ENCODE assay signal across 8 cellular contexts in genomic region chr6:4281341-4282293, GRCh38.
DNase-seq lines count a peak whose midpoint lies in the region; ATAC-seq, FAIRE-seq and TF ChIP-seq lines count a peak whose summit lies in the region.

No MANE protein-coding gene starts in this region.

- peak overlapping the region; percentile 44; the same call in 1 of the 2 replicates for H3K4me3 ChIP-seq in GM12878
- H3K4me3 ChIP-seq in iPS-20b (ENCODE audit: low read length), result peak overlapping the region; percentile 68
- no peak overlapping the region for H3K4me3 ChIP-seq in skeletal muscle satellite cell (ENCODE audit: low read length)

- H3K4me2 ChIP-seq in GM12878 (ENCODE audit: control insufficient read depth, insufficient read depth) (peak overlapping the region; percentile 69), skeletal muscle satellite cell (ENCODE audit: low read length) (peak overlapping the region; percentile 17)

- no peak overlapping the region for H3K27ac ChIP-seq in GM12878 (ENCODE audit: control insufficient read depth, insufficient read depth)
- H3K27ac ChIP-seq in iPS-20b (ENCODE audit: low read length), result no peak overlapping the region

- H2AFZ ChIP-seq in GM12878 (ENCODE audit: control insufficient read depth, low read depth, low read length), result no peak overlapping the region

- TF ChIP-seq CTCF in GM12878 (IDR thresholded peaks at IDR 0.05 in 2 of 3, conservative IDR thresholded peaks at IDR 0.05 in 1 of 3; ENCODE audit: control insufficient read depth in 2 of 3, extremely low read depth in 1 of 3, insufficient read depth in 1 of 3, low read depth in 3 of 3, low read length in 3 of 3), result peak; percentile 34 to 51 (median 40); a peak in 5 of 6 replicates

- DNase-seq in activated T-cell treated with anti-CD3 and anti-CD28 coated beads for 48 hours (ENCODE audit: low read depth) (peak; percentile 23), activated T-cell treated with anti-CD3 and anti-CD28 coated beads for 4 hours (no peak), NCI-H2196 treated with DMSO at 0.1 percent for 48 hours (lab: John Stamatoyannopoulos, UW; ENCODE audit: unreplicated experiment) (peak; percentile 43), GM12878 (ENCODE audit: low read depth, low spot score) (peak; percentile 53), HCEC 1CT (no peak)

- peak; percentile 72 for TF ChIP-seq RAD21 in GM12878 (IDR thresholded peaks at IDR 0.05; ENCODE audit: insufficient read depth, low read depth, low read length)

- ATAC-seq in HG03025 (IDR thresholded peaks at IDR 0.05; ENCODE audit: low FRiP score, unreplicated experiment) (peak; percentile 93), GM12878 (peak; percentile 90)

- H3K9ac ChIP-seq in GM12878 (ENCODE audit: control insufficient read depth, insufficient read depth, low read length) (no peak overlapping the region), iPS-20b (ENCODE audit: low read depth, low read length) (no peak overlapping the region), skeletal muscle satellite cell (ENCODE audit: low read depth, low read length) (no peak overlapping the region)

- intact Hi-C loops in GM12878 (cut with micrococcal nuclease; ENCODE audit: unreplicated experiment), result no loop called here

- RAD21 ChIA-PET in GM12878 (lab: Charles Lee; ENCODE audit: unreplicated experiment), result no interaction called here

- TF ChIP-seq POLR2A in GM12878 (IDR thresholded peaks at IDR 0.05; ENCODE audit: low read depth, low read length), result no peak

- H3K36me3 ChIP-seq in GM12878 (ENCODE audit: control insufficient read depth in 2 of 2, insufficient read depth in 2 of 2, low read length in 1 of 2), result no peaks in the 10 kb centered on the region
- H3K36me3 ChIP-seq in iPS-20b (ENCODE audit: insufficient read depth, low read depth, low read length), result no peaks in the 10 kb centered on the region
- no peaks in the 10 kb centered on the region for H3K36me3 ChIP-seq in skeletal muscle satellite cell (ENCODE audit: insufficient read depth, low read length)

- SMC1A ChIA-PET in GM12878 (lab: Charles Lee; ENCODE audit: uncharacterized antibody, unreplicated experiment), result interaction anchor here (1.3 kb wide), 2 partner anchors 14 to 238 kb away, joined by 3 read pairs; no protein-coding TSS in a partner anchor

- no peaks in the 10 kb centered on the region for H3K79me2 ChIP-seq in GM12878 (ENCODE audit: control insufficient read depth, insufficient read depth, low read length)

- WGBS in GM12878 (ENCODE audit: insufficient coverage, insufficient replicate concordance, low lambda C conversion rate, missing lambda C conversion rate), result 32% methylated on average over 46 of the region's 46 CpGs

- no peaks in the 10 kb centered on the region for H4K20me1 ChIP-seq in GM12878 (ENCODE audit: control insufficient read depth, insufficient read depth)

- no peaks in the 10 kb centered on the region for H3K9me3 ChIP-seq in GM12878 (replicated peaks; ENCODE audit: control insufficient read depth, insufficient read depth, low read length)
- no peaks in the 10 kb centered on the region for H3K9me3 ChIP-seq in iPS-20b (ENCODE audit: insufficient read depth, low read depth, low read length)
- H3K9me3 ChIP-seq in skeletal muscle satellite cell (replicated peaks; ENCODE audit: low read length), result no peaks in the 10 kb centered on the region

- H3K27me3 ChIP-seq in GM12878 (replicated peaks in 1 of 2; ENCODE audit: control insufficient read depth in 2 of 2, insufficient read depth in 2 of 2, low read length in 1 of 2), result peaks cover 0 to 5% of the 10 kb centered on the region in 2 experiments; a peak in 2 of 4 replicates
- H3K27me3 ChIP-seq in iPS-20b (ENCODE audit: insufficient read depth, low read length), result peaks cover 49% of the 10 kb centered on the region
- H3K27me3 ChIP-seq in skeletal muscle satellite cell (ENCODE audit: control insufficient read depth, insufficient read depth, low read length), result peaks cover 38% of the 10 kb centered on the region

- FAIRE-seq in GM12878 (lab: Jason Lieb, UNC), result peak; percentile 66

- 0 out of 4 replicates have a peak, but pooled peaks of 1 of the 2 experiments have one; percentile 14 for TF ChIP-seq EP300 in GM12878 (IDR thresholded peaks at IDR 0.05; ENCODE audit: borderline replicate concordance in 1 of 2, control insufficient read depth in 1 of 2, low read depth in 2 of 2, low read length in 2 of 2)

- no TSS peak for BruUV-seq in GM12878 (replicated peaks; lab: Mats Ljungman, UMichigan)

- in situ Hi-C loops in GM12878 (cut with MboI), result no loop called here

- POLR2A ChIA-PET in GM12878 (lab: Charles Lee), result no interaction called here

- CTCF ChIA-PET in GM12878 (lab: Yijun Ruan, JAX), result no interaction called here

- H3K4me1 ChIP-seq in GM12878 (ENCODE audit: control insufficient read depth, insufficient read depth, low read length) (0 out of 2 replicates have a peak, but pooled peaks cover 3% of the 10 kb centered on the region), iPS-20b (ENCODE audit: insufficient read depth, low read length) (peaks cover 3% of the 10 kb centered on the region; the same call in 1 of the 2 replicates), skeletal muscle satellite cell (ENCODE audit: control insufficient read depth, insufficient read depth, low read length) (peaks cover 10% of the 10 kb centered on the region)

TF ChIP-seq in GM12878, 131 proteins besides CTCF, POLR2A, EP300 and RAD21 (continues in another document):
- TF ChIP-seq CEBPB (IDR thresholded peaks at IDR 0.05; ENCODE audit: borderline replicate concordance in 1 of 2, low read depth in 2 of 2, low read length in 2 of 2) (no peak), SREBF2 (IDR thresholded peaks at IDR 0.05; ENCODE audit: low read length) (no peak), TCF12 (IDR thresholded peaks at IDR 0.05; ENCODE audit: low read depth, low read length) (peak; percentile 59; the same call in 1 of the 2 replicates), CREB1 (IDR thresholded peaks at IDR 0.05; ENCODE audit: low read depth) (peak; percentile 24; the same call in 1 of the 2 replicates), HDAC2 (IDR thresholded peaks at IDR 0.05) (no peak), ZNF207 (IDR thresholded peaks at IDR 0.05; ENCODE audit: borderline replicate concordance) (no peak), ETV6 (conservative IDR thresholded peaks at IDR 0.05 in 1 of 2, IDR thresholded peaks at IDR 0.05 in 1 of 2; ENCODE audit: borderline replicate concordance in 1 of 2, low read depth in 1 of 2) (no peak), IKZF1 (conservative IDR thresholded peaks at IDR 0.05) (peak; percentile 58), POLR2AphosphoS2 (IDR thresholded peaks at IDR 0.05; ENCODE audit: low read depth, low read length) (no peak), ZBED1 (IDR thresholded peaks at IDR 0.05; ENCODE audit: borderline replicate concordance) (no peak)
- TF ChIP-seq, protein P1, sequence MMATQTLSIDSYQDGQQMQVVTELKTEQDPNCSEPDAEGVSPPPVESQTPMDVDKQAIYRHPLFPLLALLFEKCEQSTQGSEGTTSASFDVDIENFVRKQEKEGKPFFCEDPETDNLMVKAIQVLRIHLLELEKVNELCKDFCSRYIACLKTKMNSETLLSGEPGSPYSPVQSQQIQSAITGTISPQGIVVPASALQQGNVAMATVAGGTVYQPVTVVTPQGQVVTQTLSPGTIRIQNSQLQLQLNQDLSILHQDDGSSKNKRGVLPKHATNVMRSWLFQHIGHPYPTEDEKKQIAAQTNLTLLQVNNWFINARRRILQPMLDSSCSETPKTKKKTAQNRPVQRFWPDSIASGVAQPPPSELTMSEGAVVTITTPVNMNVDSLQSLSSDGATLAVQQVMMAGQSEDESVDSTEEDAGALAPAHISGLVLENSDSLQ (IDR thresholded peaks at IDR 0.05), result peak; percentile 46; the same call in 1 of the 2 replicates
- TF ChIP-seq, protein P2, sequence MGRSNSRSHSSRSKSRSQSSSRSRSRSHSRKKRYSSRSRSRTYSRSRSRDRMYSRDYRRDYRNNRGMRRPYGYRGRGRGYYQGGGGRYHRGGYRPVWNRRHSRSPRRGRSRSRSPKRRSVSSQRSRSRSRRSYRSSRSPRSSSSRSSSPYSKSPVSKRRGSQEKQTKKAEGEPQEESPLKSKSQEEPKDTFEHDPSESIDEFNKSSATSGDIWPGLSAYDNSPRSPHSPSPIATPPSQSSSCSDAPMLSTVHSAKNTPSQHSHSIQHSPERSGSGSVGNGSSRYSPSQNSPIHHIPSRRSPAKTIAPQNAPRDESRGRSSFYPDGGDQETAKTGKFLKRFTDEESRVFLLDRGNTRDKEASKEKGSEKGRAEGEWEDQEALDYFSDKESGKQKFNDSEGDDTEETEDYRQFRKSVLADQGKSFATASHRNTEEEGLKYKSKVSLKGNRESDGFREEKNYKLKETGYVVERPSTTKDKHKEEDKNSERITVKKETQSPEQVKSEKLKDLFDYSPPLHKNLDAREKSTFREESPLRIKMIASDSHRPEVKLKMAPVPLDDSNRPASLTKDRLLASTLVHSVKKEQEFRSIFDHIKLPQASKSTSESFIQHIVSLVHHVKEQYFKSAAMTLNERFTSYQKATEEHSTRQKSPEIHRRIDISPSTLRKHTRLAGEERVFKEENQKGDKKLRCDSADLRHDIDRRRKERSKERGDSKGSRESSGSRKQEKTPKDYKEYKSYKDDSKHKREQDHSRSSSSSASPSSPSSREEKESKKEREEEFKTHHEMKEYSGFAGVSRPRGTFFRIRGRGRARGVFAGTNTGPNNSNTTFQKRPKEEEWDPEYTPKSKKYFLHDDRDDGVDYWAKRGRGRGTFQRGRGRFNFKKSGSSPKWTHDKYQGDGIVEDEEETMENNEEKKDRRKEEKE (IDR thresholded peaks at IDR 0.05), result no peak

Comparison
In these comparisons a context has a peak if more than half of its experiments do, and no peak if none do; other contexts are left out.
1. DNase-seq: peak in activated T-cell treated with anti-CD3 and anti-CD28 coated beads for 48 hours (single experiment), NCI-H2196 treated with DMSO at 0.1 percent for 48 hours (single experiment) and GM12878 (single experiment); none in activated T-cell treated with anti-CD3 and anti-CD28 coated beads for 4 hours (single experiment) and HCEC 1CT (single experiment).